Comparison of ENCODE assay signal across 8 cellular contexts in the genomic region with DNA sequence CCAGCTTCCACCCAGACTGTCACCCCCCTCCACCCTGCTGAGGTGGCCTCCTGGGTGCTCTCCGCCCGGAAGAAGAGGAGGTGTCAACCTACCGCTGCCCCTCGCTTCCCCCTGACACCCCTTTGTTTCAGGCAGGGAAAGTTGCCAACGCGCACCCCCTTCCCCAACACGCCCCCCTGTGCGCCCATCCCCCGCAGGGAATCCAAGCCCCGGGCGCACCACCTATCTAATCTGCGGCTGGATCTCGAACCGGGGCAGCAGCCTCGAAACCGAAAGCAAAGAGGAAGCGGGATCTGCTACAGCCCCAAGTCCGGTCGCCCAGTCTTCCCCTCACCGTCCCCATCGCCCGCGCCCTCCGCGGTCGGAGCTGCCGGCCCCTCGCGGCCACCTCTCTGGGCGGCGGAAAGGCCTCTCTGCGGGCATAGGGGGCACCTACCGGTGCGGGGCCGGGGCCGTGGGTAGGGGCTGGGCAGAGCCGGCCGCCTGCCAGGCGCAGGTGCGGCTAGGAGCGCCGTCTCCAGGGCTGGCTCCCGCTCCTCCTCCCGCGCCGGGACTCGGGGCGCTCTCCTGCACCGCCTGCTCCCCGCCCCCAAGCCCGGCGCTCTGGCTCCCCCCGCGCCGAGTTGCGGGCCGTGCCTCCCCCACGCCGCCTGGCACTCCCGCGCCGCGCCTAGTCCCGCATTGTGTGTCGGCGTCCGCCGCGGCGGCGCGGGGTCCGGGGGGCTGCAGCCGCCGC. TPM values are rescaled to one million over a fixed set of nuclear protein-coding genes. Genes with fewer than 3 reads are reported as not detected.
DNase-seq lines count a peak whose midpoint lies in the region; ATAC-seq and TF ChIP-seq lines count a peak whose summit lies in the region.

No MANE protein-coding gene starts in this region.

- DNase-seq in DND-41 (peak; percentile 70), H4 (ENCODE audit: low spot score) (peak; percentile 25), NOMO-1 (lab: John Stamatoyannopoulos, UW; ENCODE audit: unreplicated experiment in 2 of 2) (peak; percentile 34 to 56), fibroblast of the aortic adventitia (ENCODE audit: low read depth) (peak; percentile 40), nephron progenitor cell (peak; percentile 55)
- DNase-seq in activated effector memory CD4-positive, alpha-beta T cell treated with Interleukin-2 at 50 U/mL for 16 hours: peak; percentile 25

- no peaks in the 10 kb centered on the region for H3K36me3 ChIP-seq in DND-41 (ENCODE audit: insufficient read depth, low read length)
- no peaks in the 10 kb centered on the region for H3K36me3 ChIP-seq in urinary bladder (ENCODE audit: insufficient read depth)

- H3K4me1 ChIP-seq in DND-41 (ENCODE audit: insufficient read depth, low read length) (peaks cover 16% of the 10 kb centered on the region), urinary bladder (ENCODE audit: insufficient read depth) (no peaks in the 10 kb centered on the region)

- peak overlapping the region; percentile 74 for H2AFZ ChIP-seq in DND-41 (ENCODE audit: low read depth, low read length)

- peak overlapping the region; percentile 75 for H3K4me3 Mint-ChIP-seq in nephron progenitor cell

- peaks cover 6% of the 10 kb centered on the region for H4K20me1 ChIP-seq in DND-41 (ENCODE audit: insufficient read depth, low read length)

- no peaks in the 10 kb centered on the region for H3K9me3 Mint-ChIP-seq in nephron progenitor cell

- under 1% methylated on average over 73 of the region's 75 CpGs for WGBS in urinary bladder

- no peaks in the 10 kb centered on the region for H3K4me1 Mint-ChIP-seq in nephron progenitor cell

- H3K4me3 ChIP-seq in DND-41 (ENCODE audit: low read depth in 1 of 2, low read length in 2 of 2) (peak overlapping the region; percentile 53 to 70; a peak in 3 of 4 replicates), fibroblast of the aortic adventitia (ENCODE audit: low read depth, low read length) (peak overlapping the region; percentile 75), urinary bladder (ENCODE audit: low read depth, low read length) (peak overlapping the region; percentile 91)

- no peak overlapping the region for H3K27ac Mint-ChIP-seq in nephron progenitor cell

- no peaks in the 10 kb centered on the region for H3K79me2 ChIP-seq in DND-41 (ENCODE audit: insufficient read depth, low read length)

- peaks cover 94% of the 10 kb centered on the region for H3K27me3 Mint-ChIP-seq in nephron progenitor cell (ENCODE audit: low read depth, poor library complexity)

- no peak overlapping the region for H3K27ac ChIP-seq in DND-41 (ENCODE audit: low read length)
- H3K27ac ChIP-seq in urinary bladder (ENCODE audit: low read depth): peak overlapping the region; percentile 26

- H3K9ac ChIP-seq in DND-41 (ENCODE audit: low read depth, low read length): peak overlapping the region; percentile 58

- peak; percentile 75 for ATAC-seq in DND-41 (ENCODE audit: insufficient read depth, low read depth)
- ATAC-seq in GM21529 (IDR thresholded peaks at IDR 0.05; ENCODE audit: unreplicated experiment): no peak

- peak overlapping the region; percentile 90 for H3K4me2 ChIP-seq in DND-41 (ENCODE audit: insufficient read depth, low read length)

- H3K27me3 ChIP-seq in DND-41 (ENCODE audit: insufficient read depth, low read length, poor library complexity): peaks cover 78% of the 10 kb centered on the region

- no peaks in the 10 kb centered on the region for H3K36me3 Mint-ChIP-seq in nephron progenitor cell (ENCODE audit: low read depth)

- no peaks in the 10 kb centered on the region for H3K9me3 ChIP-seq in DND-41 (ENCODE audit: insufficient read depth, low read length, severe bottlenecking)

- TF ChIP-seq CTCF in DND-41 (IDR thresholded peaks at IDR 0.05; ENCODE audit: borderline replicate concordance, extremely low read depth, low read length, poor library complexity, severe bottlenecking) (no peak), fibroblast of the aortic adventitia (IDR thresholded peaks at IDR 0.05; ENCODE audit: insufficient read depth, low read length) (no peak), nephron progenitor cell (IDR thresholded peaks at IDR 0.05) (no peak)

RNA-seq across cellular contexts. Expression of a gene that starts 18.3 kb away (rescaled TPM):
- 0.94 and 1.8 TPM in 2 replicates for total RNA-seq in H4 (2014; rRNA removed; shearing (Covaris generic))
- 0.45 TPM in 1 of 2 replicates, not detected in the other for total RNA-seq in fibroblast of the aortic adventitia (ENCODE audit: low replicate concordance)
- total RNA-seq in urinary bladder: 5.1 TPM
- polyA plus RNA-seq in urinary bladder: 3.9 TPM

RNA-seq across cellular contexts. Expression of a gene that starts 26.3 kb away (rescaled TPM):
- total RNA-seq in H4 (2014; rRNA removed; shearing (Covaris generic)): 4.9 and 5.7 TPM in 2 replicates
- total RNA-seq in fibroblast of the aortic adventitia (ENCODE audit: low replicate concordance) (0.81 and 1.8 TPM in 2 replicates), urinary bladder (3.0 TPM)
- 4.4 TPM for polyA plus RNA-seq in urinary bladder
